14 cellular contexts compared by ENCODE assay signal in genomic region chr11:122235615-122236014, GRCh38.
A peak's percentile ranks its signal among the peaks of the same experiment; 100 is the strongest.
DNase-seq lines count a peak whose midpoint lies in the region; ATAC-seq and TF ChIP-seq lines count a peak whose summit lies in the region.
"Had no signal": no experiment of that assay in that cellular context is flagged by ENCODE, and none has a peak within 500 bp of the region (broad histone marks: within the 10 kb centered on the region; RNA-seq: fewer than 3 reads in every experiment).

No MANE protein-coding gene starts in this region.

- TF ChIP-seq POLR2A in body of pancreas (IDR thresholded peaks at IDR 0.05): no peak

- intact Hi-C loops in body of pancreas (cut with DNase I): no loop called here
- intact Hi-C loops in lower lobe of right lung (cut with DNase I): no loop called here

- no peak overlapping the region for H3K27ac Mint-ChIP-seq in T-helper 17 cell
- H3K27ac Mint-ChIP-seq: CD8-positive, alpha-beta T cell had no signal

- no peaks in the 10 kb centered on the region for H3K4me1 Mint-ChIP-seq in T-helper 17 cell
- H3K4me1 Mint-ChIP-seq: H9 had no signal

- H3K36me3 ChIP-seq in body of pancreas (replicated peaks in 1 of 2; ENCODE audit: insufficient read depth in 1 of 2, low read depth in 2 of 2): no peaks in the 10 kb centered on the region
- H3K36me3 ChIP-seq in lower lobe of right lung: no peaks in the 10 kb centered on the region
- H3K36me3 ChIP-seq: tibial artery had no signal

- ATAC-seq in body of pancreas: peak; percentile 84
- peak; percentile 21 to 50 for ATAC-seq in lower lobe of right lung
- no peak for ATAC-seq in HG02642 (IDR thresholded peaks at IDR 0.05; ENCODE audit: poor library complexity, unreplicated experiment)
- no peak for ATAC-seq in T-helper 17 cell
- ATAC-seq: CD8-positive, alpha-beta T cell had no signal

- DNase-seq in AG09309 (ENCODE audit: low read depth) (peak; percentile 94), HS-5 (ENCODE audit: low read depth) (peak; percentile 65), body of pancreas (peak; percentile 48 to 76 (median 69)), lower lobe of right lung (no peak), GM20000 (ENCODE audit: low spot score) (no peak), T-helper 17 cell (no peak)
- no peak for DNase-seq in stimulated activated CD4-positive, alpha-beta T cell treated with anti-CD3 and anti-CD28 coated beads, Interleukin-12 subunit alpha, Interleukin-12 subunit beta, amount 100 ng/mL, for 4 hours
- DNase-seq: activated T-cell treated with anti-CD3 and anti-CD28 coated beads, Interleukin-2, amount 50 U/mL, for 48 hours; CD8-positive, alpha-beta T cell; H9; NCI-H2107; T-helper 9 cell; tibial artery had no signal

- no peak overlapping the region for H3K4me3 Mint-ChIP-seq in T-helper 17 cell
- H3K4me3 Mint-ChIP-seq: CD8-positive, alpha-beta T cell; H9 had no signal

- no peaks in the 10 kb centered on the region for H3K36me3 Mint-ChIP-seq in T-helper 17 cell (ENCODE audit: low read depth)
- H3K36me3 Mint-ChIP-seq: CD8-positive, alpha-beta T cell had no signal

- H3K4me3 ChIP-seq in AG09309 (ENCODE audit: control insufficient read depth, low read depth, low read length): no peak overlapping the region
- no peak overlapping the region for H3K4me3 ChIP-seq in body of pancreas
- H3K4me3 ChIP-seq in lower lobe of right lung: no peak overlapping the region
- H3K4me3 ChIP-seq: tibial artery had no signal

- H3K4me1 ChIP-seq in body of pancreas (peaks cover 11% of the 10 kb centered on the region), lower lobe of right lung (no peaks in the 10 kb centered on the region)

- H3K9me3 ChIP-seq in body of pancreas (no peaks in the 10 kb centered on the region), lower lobe of right lung (no peaks in the 10 kb centered on the region), T-helper 17 cell (ENCODE audit: control insufficient read depth, low read length, poor library complexity, severe bottlenecking) (no peaks in the 10 kb centered on the region)
- H3K9me3 ChIP-seq: tibial artery had no signal

- H3K27me3 ChIP-seq in body of pancreas (no peaks in the 10 kb centered on the region), lower lobe of right lung (ENCODE audit: low read depth) (no peaks in the 10 kb centered on the region)
- H3K27me3 ChIP-seq: tibial artery had no signal

- peak overlapping the region in 2 of 4 donors; percentile 15 to 26 for H3K27ac ChIP-seq in body of pancreas
- no peak overlapping the region for H3K27ac ChIP-seq in lower lobe of right lung
- H3K27ac ChIP-seq: tibial artery had no signal

- WGBS in body of pancreas, 2 donors: 8% methylated on average over 3 of the region's 3 CpGs

- H3K27me3 Mint-ChIP-seq in T-helper 17 cell: peaks cover 7% of the 10 kb centered on the region

- TF ChIP-seq CTCF in AG09309 (IDR thresholded peaks at IDR 0.05; ENCODE audit: control insufficient read depth, insufficient read depth, low read depth, low read length, missing control alignments) (no peak), body of pancreas (IDR thresholded peaks at IDR 0.05) (no peak), lower lobe of right lung (IDR thresholded peaks at IDR 0.05) (no peak), GM20000 (IDR thresholded peaks at IDR 0.05; ENCODE audit: extremely low read depth, missing control alignments) (no peak)

Comparison
In these comparisons a context has a peak if more than half of its experiments do, and no peak if none do; other contexts are left out.
1. DNase-seq: peak in AG09309 (single experiment), HS-5 (single experiment) and body of pancreas (4 of 4); none in lower lobe of right lung (single experiment), GM20000 (single experiment), T-helper 17 cell (0 of 3) and stimulated activated CD4-positive, alpha-beta T cell treated with anti-CD3 and anti-CD28 coated beads, Interleukin-12 subunit alpha, Interleukin-12 subunit beta, amount 100 ng/mL, for 4 hours (single experiment).
2. ATAC-seq: peak in body of pancreas (single experiment) and lower lobe of right lung (2 of 2); none in HG02642 (single experiment) and T-helper 17 cell (single experiment).